In genomic region chr21:17461014-17461413, GRCh38 we compare ENCODE assay signal across 1 cellular context.
TF ChIP-seq lines count a peak whose summit lies in the region.

No MANE protein-coding gene starts in this region.

TF ChIP-seq in H1, 55 proteins besides CTCF, POLR2A, EP300 and RAD21 (continued from another document):
- no peak for TF ChIP-seq CEBPB (IDR thresholded peaks at IDR 0.05; ENCODE audit: low read depth, low read length)
- TF ChIP-seq SP2 (IDR thresholded peaks at IDR 0.05; ENCODE audit: low read length): no peak
- no peak for TF ChIP-seq ASH2L (IDR thresholded peaks at IDR 0.05; ENCODE audit: low read length)
- no peak for TF ChIP-seq POU5F1 (IDR thresholded peaks at IDR 0.05; ENCODE audit: low read depth, low read length)
- TF ChIP-seq E2F6 (IDR thresholded peaks at IDR 0.05): no peak
